Comparison of ENCODE assay signal across 17 cellular contexts in genomic region chr3:123098411-123099330, GRCh38. TPM values are rescaled to one million over a fixed set of nuclear protein-coding genes. Genes with fewer than 3 reads are reported as not detected.
DNase-seq lines count a peak whose midpoint lies in the region; ATAC-seq, FAIRE-seq and TF ChIP-seq lines count a peak whose summit lies in the region.
"Had no signal": no experiment of that assay in that cellular context is flagged by ENCODE, and none has a peak within 500 bp of the region (broad histone marks: within the 10 kb centered on the region; RNA-seq: fewer than 3 reads in every experiment).

No MANE protein-coding gene starts in this region.

- TF ChIP-seq POLR2A in GM12892 (IDR thresholded peaks at IDR 0.05; ENCODE audit: low read depth, low read length): no peak

- H3K4me1 ChIP-seq in upper lobe of right lung: peaks cover 31% of the 10 kb centered on the region

- H3K27ac Mint-ChIP-seq in MCF 10A (ENCODE audit: low read depth, unreplicated experiment): no peak overlapping the region
- H3K27ac Mint-ChIP-seq: dendritic cell treated with granulocyte-macrophage colony-stimulating factor and Interleukin-4, amounts not matched to agents 40 ng/mL and 50 ng/mL, for 4 days had no signal

- FAIRE-seq in GM12892 (lab: Jason Lieb, UNC): no peak
- FAIRE-seq: A549 had no signal

- BruUV-seq in MCF 10A (replicated peaks; lab: Mats Ljungman, UMichigan): no TSS peak

- H3K27ac ChIP-seq in upper lobe of right lung: no peak overlapping the region
- H3K27ac ChIP-seq: A549, tibial artery had no signal

- no peak overlapping the region for H3K4me3 Mint-ChIP-seq in MCF 10A (ENCODE audit: unreplicated experiment)
- H3K4me3 Mint-ChIP-seq: dendritic cell treated with granulocyte-macrophage colony-stimulating factor and Interleukin-4, amounts not matched to agents 40 ng/mL and 50 ng/mL, for 4 days had no signal

- in situ Hi-C loops in T47D (cut with HindIII; ENCODE audit: low pct_unique_long_range_greater_than_20kb, low sequenced_read_pairs): no loop called here

- H3K36me3 ChIP-seq in upper lobe of right lung: peaks cover 18% of the 10 kb centered on the region

- no peaks in the 10 kb centered on the region for H3K27me3 ChIP-seq in upper lobe of right lung
- H3K27me3 ChIP-seq: tibial artery had no signal

- H3K4me1 Mint-ChIP-seq in MCF 10A (ENCODE audit: insufficient read depth, unreplicated experiment): peaks cover 19% of the 10 kb centered on the region

- no peak overlapping the region for H3K4me3 ChIP-seq in upper lobe of right lung
- H3K4me3 ChIP-seq: A549, tibial artery had no signal

- no peaks in the 10 kb centered on the region for H3K9me3 Mint-ChIP-seq in MCF 10A (ENCODE audit: unreplicated experiment)
- H3K9me3 Mint-ChIP-seq: dendritic cell treated with granulocyte-macrophage colony-stimulating factor and Interleukin-4, amounts not matched to agents 40 ng/mL and 50 ng/mL, for 4 days had no signal

- no peaks in the 10 kb centered on the region for H3K9me3 ChIP-seq in upper lobe of right lung
- H3K9me3 ChIP-seq: A549, tibial artery had no signal

- CTCF ChIA-PET in MCF 10A (lab: Yijun Ruan, JAX): interaction anchor here (1.1 kb wide), 1 partner anchor 15 kb away, joined by 3 read pairs; no protein-coding TSS in a partner anchor

- H3K27me3 Mint-ChIP-seq in MCF 10A (ENCODE audit: insufficient read depth, unreplicated experiment): no peaks in the 10 kb centered on the region
- H3K27me3 Mint-ChIP-seq: dendritic cell treated with granulocyte-macrophage colony-stimulating factor and Interleukin-4, amounts not matched to agents 40 ng/mL and 50 ng/mL, for 4 days had no signal

- DNase-seq in T47D (ENCODE audit: low read depth in 1 of 2, low spot score in 1 of 2): peak; percentile 51 to 55
- no peak for DNase-seq in MCF 10A (ENCODE audit: unreplicated experiment)
- DNase-seq in astrocyte of the hippocampus (ENCODE audit: low read depth, low spot score): peak; percentile 71
- DNase-seq in kidney tubule cell (ENCODE audit: low spot score): peak; percentile 35
- no peak for DNase-seq in upper lobe of right lung
- no peak for DNase-seq in GM12892 (ENCODE audit: insufficient read length)
- DNase-seq in activated CD8-positive, alpha-beta memory T cell treated with anti-CD3 and anti-CD28 coated beads, Interleukin-2, amount 50 U/mL, for 48 hours: no peak
- DNase-seq: activated CD4-positive, alpha-beta T cell treated with anti-CD3 and anti-CD28 coated beads for 1 hour; amniotic stem cell; KG1; left cardiac atrium; NCI-H187 treated with DMSO at 0.1 percent for 48 hours; SW 1271 had no signal

- POLR2A ChIA-PET in MCF 10A (lab: Yijun Ruan, JAX): interaction anchor here (0.7 kb wide), 1 partner anchor 25 kb away, joined by 3 read pairs; no protein-coding TSS in a partner anchor

- peaks cover 49% of the 10 kb centered on the region for H3K36me3 Mint-ChIP-seq in MCF 10A (ENCODE audit: insufficient read depth, unreplicated experiment)

- peak; percentile 56 for ATAC-seq in upper lobe of right lung
- no peak for ATAC-seq in HG03520 (IDR thresholded peaks at IDR 0.05; ENCODE audit: unreplicated experiment)
- ATAC-seq: A549, left cardiac atrium had no signal

- TF ChIP-seq CTCF in MCF 10A (IDR thresholded peaks at IDR 0.05; ENCODE audit: unreplicated experiment) (no peak), upper lobe of right lung (IDR thresholded peaks at IDR 0.05) (no peak)

- intact Hi-C loops in MCF 10A (cut with micrococcal nuclease): no loop called here
- intact Hi-C loops in upper lobe of right lung (cut with DNase I): no loop called here

RNA-seq across cellular contexts. Expression of gene PDIA5, which starts 31.8 kb away (rescaled TPM):
- total RNA-seq in MCF 10A (2022): 42.7 and 47.7 TPM in 2 replicates
- 33.6 TPM for total RNA-seq in upper lobe of right lung
- polyA plus RNA-seq in GM12892 (2012; ENCODE audit: missing spikeins): 18.2 TPM

Comparison
In these comparisons a context has a peak if more than half of its experiments do, and no peak if none do; other contexts are left out.
1. DNase-seq: peak in T47D (2 of 2), astrocyte of the hippocampus (single experiment) and kidney tubule cell (single experiment); none in MCF 10A (single experiment), upper lobe of right lung (single experiment), GM12892 (single experiment) and activated CD8-positive, alpha-beta memory T cell treated with anti-CD3 and anti-CD28 coated beads, Interleukin-2, amount 50 U/mL, for 48 hours (single experiment).